1 cellular context compared by ENCODE assay signal in genomic region chr20:46903256-46903655, GRCh38.
TF ChIP-seq lines count a peak whose summit lies in the region.

No MANE protein-coding gene starts in this region.

TF ChIP-seq in GM23338, 12 proteins besides CTCF, POLR2A, EP300 and RAD21:
- TF ChIP-seq, protein P1, sequence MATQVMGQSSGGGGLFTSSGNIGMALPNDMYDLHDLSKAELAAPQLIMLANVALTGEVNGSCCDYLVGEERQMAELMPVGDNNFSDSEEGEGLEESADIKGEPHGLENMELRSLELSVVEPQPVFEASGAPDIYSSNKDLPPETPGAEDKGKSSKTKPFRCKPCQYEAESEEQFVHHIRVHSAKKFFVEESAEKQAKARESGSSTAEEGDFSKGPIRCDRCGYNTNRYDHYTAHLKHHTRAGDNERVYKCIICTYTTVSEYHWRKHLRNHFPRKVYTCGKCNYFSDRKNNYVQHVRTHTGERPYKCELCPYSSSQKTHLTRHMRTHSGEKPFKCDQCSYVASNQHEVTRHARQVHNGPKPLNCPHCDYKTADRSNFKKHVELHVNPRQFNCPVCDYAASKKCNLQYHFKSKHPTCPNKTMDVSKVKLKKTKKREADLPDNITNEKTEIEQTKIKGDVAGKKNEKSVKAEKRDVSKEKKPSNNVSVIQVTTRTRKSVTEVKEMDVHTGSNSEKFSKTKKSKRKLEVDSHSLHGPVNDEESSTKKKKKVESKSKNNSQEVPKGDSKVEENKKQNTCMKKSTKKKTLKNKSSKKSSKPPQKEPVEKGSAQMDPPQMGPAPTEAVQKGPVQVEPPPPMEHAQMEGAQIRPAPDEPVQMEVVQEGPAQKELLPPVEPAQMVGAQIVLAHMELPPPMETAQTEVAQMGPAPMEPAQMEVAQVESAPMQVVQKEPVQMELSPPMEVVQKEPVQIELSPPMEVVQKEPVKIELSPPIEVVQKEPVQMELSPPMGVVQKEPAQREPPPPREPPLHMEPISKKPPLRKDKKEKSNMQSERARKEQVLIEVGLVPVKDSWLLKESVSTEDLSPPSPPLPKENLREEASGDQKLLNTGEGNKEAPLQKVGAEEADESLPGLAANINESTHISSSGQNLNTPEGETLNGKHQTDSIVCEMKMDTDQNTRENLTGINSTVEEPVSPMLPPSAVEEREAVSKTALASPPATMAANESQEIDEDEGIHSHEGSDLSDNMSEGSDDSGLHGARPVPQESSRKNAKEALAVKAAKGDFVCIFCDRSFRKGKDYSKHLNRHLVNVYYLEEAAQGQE (IDR thresholded peaks at IDR 0.05; ENCODE audit: unreplicated experiment), result no peak
- no peak for TF ChIP-seq POLR2AphosphoS5 (IDR thresholded peaks at IDR 0.05; ENCODE audit: low read depth)
- no peak for TF ChIP-seq NANOG (IDR thresholded peaks at IDR 0.05; ENCODE audit: borderline replicate concordance)
- TF ChIP-seq CREB1 (CRISPR knock-in tag; IDR thresholded peaks at IDR 0.05; ENCODE audit: low read depth), result no peak
- no peak for TF ChIP-seq EZH2phosphoT487 (IDR thresholded peaks at IDR 0.05; ENCODE audit: unreplicated experiment)
- TF ChIP-seq, protein P2, sequence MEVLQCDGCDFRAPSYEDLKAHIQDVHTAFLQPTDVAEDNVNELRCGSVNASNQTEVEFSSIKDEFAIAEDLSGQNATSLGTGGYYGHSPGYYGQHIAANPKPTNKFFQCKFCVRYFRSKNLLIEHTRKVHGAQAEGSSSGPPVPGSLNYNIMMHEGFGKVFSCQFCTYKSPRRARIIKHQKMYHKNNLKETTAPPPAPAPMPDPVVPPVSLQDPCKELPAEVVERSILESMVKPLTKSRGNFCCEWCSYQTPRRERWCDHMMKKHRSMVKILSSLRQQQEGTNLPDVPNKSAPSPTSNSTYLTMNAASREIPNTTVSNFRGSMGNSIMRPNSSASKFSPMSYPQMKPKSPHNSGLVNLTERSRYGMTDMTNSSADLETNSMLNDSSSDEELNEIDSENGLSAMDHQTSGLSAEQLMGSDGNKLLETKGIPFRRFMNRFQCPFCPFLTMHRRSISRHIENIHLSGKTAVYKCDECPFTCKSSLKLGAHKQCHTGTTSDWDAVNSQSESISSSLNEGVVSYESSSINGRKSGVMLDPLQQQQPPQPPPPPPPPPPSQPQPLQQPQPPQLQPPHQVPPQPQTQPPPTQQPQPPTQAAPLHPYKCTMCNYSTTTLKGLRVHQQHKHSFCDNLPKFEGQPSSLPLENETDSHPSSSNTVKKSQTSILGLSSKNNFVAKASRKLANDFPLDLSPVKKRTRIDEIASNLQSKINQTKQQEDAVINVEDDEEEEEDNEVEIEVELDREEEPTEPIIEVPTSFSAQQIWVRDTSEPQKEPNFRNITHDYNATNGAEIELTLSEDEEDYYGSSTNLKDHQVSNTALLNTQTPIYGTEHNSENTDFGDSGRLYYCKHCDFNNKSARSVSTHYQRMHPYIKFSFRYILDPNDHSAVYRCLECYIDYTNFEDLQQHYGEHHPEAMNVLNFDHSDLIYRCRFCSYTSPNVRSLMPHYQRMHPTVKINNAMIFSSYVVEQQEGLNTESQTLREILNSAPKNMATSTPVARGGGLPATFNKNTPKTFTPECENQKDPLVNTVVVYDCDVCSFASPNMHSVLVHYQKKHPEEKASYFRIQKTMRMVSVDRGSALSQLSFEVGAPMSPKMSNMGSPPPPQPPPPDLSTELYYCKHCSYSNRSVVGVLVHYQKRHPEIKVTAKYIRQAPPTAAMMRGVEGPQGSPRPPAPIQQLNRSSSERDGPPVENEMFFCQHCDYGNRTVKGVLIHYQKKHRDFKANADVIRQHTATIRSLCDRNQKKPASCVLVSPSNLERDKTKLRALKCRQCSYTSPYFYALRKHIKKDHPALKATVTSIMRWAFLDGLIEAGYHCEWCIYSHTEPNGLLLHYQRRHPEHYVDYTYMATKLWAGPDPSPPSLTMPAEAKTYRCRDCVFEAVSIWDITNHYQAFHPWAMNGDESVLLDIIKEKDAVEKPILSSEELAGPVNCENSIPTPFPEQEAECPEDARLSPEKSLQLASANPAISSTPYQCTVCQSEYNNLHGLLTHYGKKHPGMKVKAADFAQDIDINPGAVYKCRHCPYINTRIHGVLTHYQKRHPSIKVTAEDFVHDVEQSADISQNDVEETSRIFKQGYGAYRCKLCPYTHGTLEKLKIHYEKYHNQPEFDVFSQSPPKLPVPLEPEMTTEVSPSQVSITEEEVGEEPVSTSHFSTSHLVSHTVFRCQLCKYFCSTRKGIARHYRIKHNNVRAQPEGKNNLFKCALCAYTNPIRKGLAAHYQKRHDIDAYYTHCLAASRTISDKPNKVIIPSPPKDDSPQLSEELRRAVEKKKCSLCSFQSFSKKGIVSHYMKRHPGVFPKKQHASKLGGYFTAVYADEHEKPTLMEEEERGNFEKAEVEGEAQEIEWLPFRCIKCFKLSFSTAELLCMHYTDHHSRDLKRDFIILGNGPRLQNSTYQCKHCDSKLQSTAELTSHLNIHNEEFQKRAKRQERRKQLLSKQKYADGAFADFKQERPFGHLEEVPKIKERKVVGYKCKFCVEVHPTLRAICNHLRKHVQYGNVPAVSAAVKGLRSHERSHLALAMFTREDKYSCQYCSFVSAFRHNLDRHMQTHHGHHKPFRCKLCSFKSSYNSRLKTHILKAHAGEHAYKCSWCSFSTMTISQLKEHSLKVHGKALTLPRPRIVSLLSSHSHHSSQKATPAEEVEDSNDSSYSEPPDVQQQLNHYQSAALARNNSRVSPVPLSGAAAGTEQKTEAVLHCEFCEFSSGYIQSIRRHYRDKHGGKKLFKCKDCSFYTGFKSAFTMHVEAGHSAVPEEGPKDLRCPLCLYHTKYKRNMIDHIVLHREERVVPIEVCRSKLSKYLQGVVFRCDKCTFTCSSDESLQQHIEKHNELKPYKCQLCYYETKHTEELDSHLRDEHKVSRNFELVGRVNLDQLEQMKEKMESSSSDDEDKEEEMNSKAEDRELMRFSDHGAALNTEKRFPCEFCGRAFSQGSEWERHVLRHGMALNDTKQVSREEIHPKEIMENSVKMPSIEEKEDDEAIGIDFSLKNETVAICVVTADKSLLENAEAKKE (CRISPR knock-in tag; IDR thresholded peaks at IDR 0.05), result no peak
- TF ChIP-seq ETS1 (IDR thresholded peaks at IDR 0.05), result no peak
- TF ChIP-seq ZNF114 (CRISPR knock-in tag; IDR thresholded peaks at IDR 0.05), result no peak
- TF ChIP-seq EZH2 (IDR thresholded peaks at IDR 0.05; ENCODE audit: low read depth, unreplicated experiment), result no peak
- TF ChIP-seq STAT1 (IDR thresholded peaks at IDR 0.05; ENCODE audit: unreplicated experiment), result no peak
- TF ChIP-seq JUNB (IDR thresholded peaks at IDR 0.05; ENCODE audit: unreplicated experiment), result no peak
- TF ChIP-seq ZNF331 (CRISPR knock-in tag; IDR thresholded peaks at IDR 0.05; ENCODE audit: low read depth), result no peak
TF ChIP-seq in GM23338: peak in this region for 0.
